In genomic region chr1:214603819-214604252, GRCh38 we compare ENCODE assay signal across 8 cellular contexts. TPM values are rescaled to one million over a fixed set of nuclear protein-coding genes. Genes with fewer than 3 reads are reported as not detected.
A peak's percentile ranks its signal among the peaks of the same experiment; 100 is the strongest.
DNase-seq lines count a peak whose midpoint lies in the region; ATAC-seq and TF ChIP-seq lines count a peak whose summit lies in the region.

No MANE protein-coding gene starts in this region.

- ATAC-seq in GM19035 (IDR thresholded peaks at IDR 0.05; ENCODE audit: unreplicated experiment) = no peak

- peak overlapping the region; percentile 72 to 91 (median 87) for H3K9ac ChIP-seq in BLaER1 treated with 17β-estradiol and CSF1 and Interleukin-3, amounts not matched to agents 10 nM and 100 nM
- peak overlapping the region; percentile 92 for H3K9ac ChIP-seq in iPS-15b (ENCODE audit: low read depth, low read length)

- no peaks in the 10 kb centered on the region; the same call in 1 of the 2 replicates for H3K36me3 Mint-ChIP-seq in HFFc6 (ENCODE audit: low read depth)

- no peak for TF ChIP-seq POLR2A in stomach (IDR thresholded peaks at IDR 0.05)

- H3K4me1 Mint-ChIP-seq in HFFc6 (ENCODE audit: low read depth) = peaks cover 32% of the 10 kb centered on the region

- peak overlapping the region; percentile 96 for H3K4me3 Mint-ChIP-seq in HFFc6

- no peaks in the 10 kb centered on the region for H3K9me3 Mint-ChIP-seq in HFFc6

- no peak for TF ChIP-seq CTCF in HFFc6 (IDR thresholded peaks at IDR 0.05)
- TF ChIP-seq CTCF in WERI-Rb-1 (IDR thresholded peaks at IDR 0.05; ENCODE audit: low read depth, low read length) = no peak
- no peak for TF ChIP-seq CTCF in stomach (IDR thresholded peaks at IDR 0.05)

- TF ChIP-seq EP300 in stomach (IDR thresholded peaks at IDR 0.05) = no peak

- H3K9me3 ChIP-seq in BLaER1 treated with 17β-estradiol and CSF1 and Interleukin-3, amounts not matched to agents 10 nM and 100 nM (replicated peaks in 1 of 11) = peaks cover 0 to 35% (median 24%) of the 10 kb centered on the region in 11 experiments; a peak in 19 of 22 replicates
- peaks cover 3% of the 10 kb centered on the region for H3K9me3 ChIP-seq in WERI-Rb-1 (ENCODE audit: severe bottlenecking)
- H3K9me3 ChIP-seq in iPS-15b (ENCODE audit: control insufficient read depth, insufficient read depth, low read length) = no peaks in the 10 kb centered on the region
- no peaks in the 10 kb centered on the region for H3K9me3 ChIP-seq in stomach

- H3K27ac Mint-ChIP-seq in HFFc6 = peak overlapping the region; percentile 97

- peak overlapping the region; percentile 84 to 96 (median 90) for H3K4me2 ChIP-seq in BLaER1 treated with 17β-estradiol and CSF1 and Interleukin-3, amounts not matched to agents 10 nM and 100 nM

- WGBS in stomach, 5 donors = 0 to 2% (median 1%) methylated on average over 11 of the region's 11 CpGs

- peak overlapping the region in 10 of 11 experiments; percentile 13 to 91 (median 88); a peak in 20 of 22 replicates for H3K27ac ChIP-seq in BLaER1 treated with 17β-estradiol and CSF1 and Interleukin-3, amounts not matched to agents 10 nM and 100 nM
- H3K27ac ChIP-seq in WERI-Rb-1 = peak overlapping the region; percentile 95
- H3K27ac ChIP-seq in stomach = no peak overlapping the region

- H3K27me3 ChIP-seq in BLaER1 treated with 17β-estradiol and CSF1 and Interleukin-3, amounts not matched to agents 10 nM and 100 nM = no peaks in the 10 kb centered on the region
- H3K27me3 ChIP-seq in WERI-Rb-1 (ENCODE audit: insufficient read depth, low read depth, severe bottlenecking) (no peaks in the 10 kb centered on the region), iPS-15b (ENCODE audit: control insufficient read depth, insufficient read depth, low read length) (no peaks in the 10 kb centered on the region), stomach (no peaks in the 10 kb centered on the region)

- DNase-seq in HFFc6 (no peak), WERI-Rb-1 (peak; percentile 13), stomach (no peak), NCI-H345 treated with DMSO at 0.1 percent for 48 hours (lab: John Stamatoyannopoulos, UW; ENCODE audit: unreplicated experiment) (no peak), medulla oblongata (ENCODE audit: extremely low spot score) (no peak)

- peaks cover 0 to 7% (median 0%) of the 10 kb centered on the region in 11 experiments; a peak in 1 of 22 replicates for H4K20me1 ChIP-seq in BLaER1 treated with 17β-estradiol and CSF1 and Interleukin-3, amounts not matched to agents 10 nM and 100 nM

- H3K4me1 ChIP-seq in BLaER1 treated with 17β-estradiol and CSF1 and Interleukin-3, amounts not matched to agents 10 nM and 100 nM = peaks cover 10 to 20% (median 13%) of the 10 kb centered on the region in 10 experiments; a peak in 18 of 20 replicates
- peaks cover 3% of the 10 kb centered on the region for H3K4me1 ChIP-seq in iPS-15b (ENCODE audit: control insufficient read depth, insufficient read depth, low read length)
- H3K4me1 ChIP-seq in stomach = peaks cover 7 to 22% (median 17%) of the 10 kb centered on the region in 4 donors

- peak overlapping the region; percentile 71 to 96 (median 88) for H3K4me3 ChIP-seq in BLaER1 treated with 17β-estradiol and CSF1 and Interleukin-3, amounts not matched to agents 10 nM and 100 nM
- H3K4me3 ChIP-seq in WERI-Rb-1 (ENCODE audit: low read depth, low read length) (peak overlapping the region; percentile 86), iPS-15b (ENCODE audit: low read depth, low read length) (peak overlapping the region; percentile 92), stomach (peak overlapping the region; percentile 70 to 99 (median 88))

- H3K27me3 Mint-ChIP-seq in HFFc6 (ENCODE audit: insufficient read depth) = no peaks in the 10 kb centered on the region; the same call in 1 of the 2 replicates

- H3K36me3 ChIP-seq in BLaER1 treated with 17β-estradiol and CSF1 and Interleukin-3, amounts not matched to agents 10 nM and 100 nM = peaks cover 0 to 40% (median 35%) of the 10 kb centered on the region in 11 experiments; a peak in 20 of 22 replicates
- H3K36me3 ChIP-seq in WERI-Rb-1 (peaks cover 18% of the 10 kb centered on the region), iPS-15b (ENCODE audit: control insufficient read depth, insufficient read depth, low read length) (peaks cover 4% of the 10 kb centered on the region), stomach (no peaks in the 10 kb centered on the region)

- intact Hi-C loops in stomach (cut with DNase I; ENCODE audit: low total_unique reads) = no loop called here

RNA-seq across cellular contexts. Expression of gene CENPF, which starts 0.8 kb away (rescaled TPM):
- 10 to 100 TPM; 36.8 to 79.2 (median 76.6) TPM for total RNA-seq in HFFc6 (2021; fragmentation: NEBNext Ultra II Directional; extraction: Animal tissue kit (Norgen Biotek cat#: 25700))
- total RNA-seq in stomach = 10 to 100 TPM in 2 of 5 donors, 1 to 10 TPM in 3; 4.8 to 43.2 (median 8.2) TPM
- polyA plus RNA-seq in stomach = 1 to 10 TPM in 1 of 3 donors, under 1 TPM in 2; 0.15 to 8.8 (median 0.50) TPM

RNA-seq across cellular contexts. Expression of gene PTPN14, which starts 52.4 kb away (rescaled TPM):
- total RNA-seq in HFFc6 (2021; fragmentation: NEBNext Ultra II Directional; extraction: Animal tissue kit (Norgen Biotek cat#: 25700)) = 100 to 1,000 TPM in 4 of 6 experiments, 10 to 100 TPM in 2; 93.6 to 140 (median 106) TPM
- total RNA-seq in stomach = 10 to 100 TPM in 4 of 5 donors, 1 to 10 TPM in 1; 5.5 to 44.6 (median 19.0) TPM
- polyA plus RNA-seq in stomach = 1 to 10 TPM; 1.7 to 4.2 (median 2.6) TPM

Comparison
In these comparisons a context has a peak if more than half of its experiments do, and no peak if none do; other contexts are left out.
1. H3K27ac ChIP-seq: peak in BLaER1 treated with 17β-estradiol and CSF1 and Interleukin-3, amounts not matched to agents 10 nM and 100 nM (10 of 11) and WERI-Rb-1 (single experiment); none in stomach (0 of 5).
2. Peak in every context shown above with its lines, with median percentiles within 50 percentile points of each other: H3K4me3 ChIP-seq.